ENCODE assay signal across 21 cellular contexts in genomic region chr2:241645056-241645914, GRCh38.
"Had no signal": no experiment of that assay in that cellular context is flagged by ENCODE, and none has a peak within 500 bp of the region (broad histone marks: within the 10 kb centered on the region; RNA-seq: fewer than 3 reads in every experiment).

No MANE protein-coding gene starts in this region.

- H3K4me3 ChIP-seq: heart right ventricle, left lung, lung, pancreas, tibial artery, uterus had no signal

- H3K4me3 Mint-ChIP-seq: activated CD4-positive, alpha-beta memory T cell treated with anti-CD3 and anti-CD28 coated beads, Interleukin-2, amount 10 ng/mL, durations not matched to agents 7 days and 5 days; activated CD4-positive, alpha-beta T cell treated with anti-CD3 and anti-CD28 coated beads, Interleukin-2, amount 10 ng/mL, durations not matched to agents 24 days and 14 days; activated naive CD4-positive, alpha-beta T cell treated with anti-CD3 and anti-CD28 coated beads, Interleukin-2, amount 10 ng/mL, durations not matched to agents 7 days and 5 days; mesothelial cell of epicardium; natural killer cell treated with Interleukin-12 subunit alpha and Interleukin-12 subunit beta and Interleukin-15 and Interleukin-18, amount 100 ng/mL, for 72 hours; stimulated activated naive CD8-positive, alpha-beta T cell treated with anti-CD3 and anti-CD28 coated beads, Interleukin-15, amount 100 ng/mL, for 72 hours had no signal

- H3K4me1 Mint-ChIP-seq: mesothelial cell of epicardium had no signal

- DNase-seq: activated CD4-positive, alpha-beta memory T cell treated with anti-CD3 and anti-CD28 coated beads, Interleukin-2, amount 10 ng/mL, durations not matched to agents 7 days and 5 days; activated CD4-positive, alpha-beta T cell treated with anti-CD3 and anti-CD28 coated beads, Interleukin-2, amount 10 ng/mL, durations not matched to agents 24 days and 14 days; activated effector memory CD4-positive, alpha-beta T cell treated with anti-CD3 and anti-CD28 coated beads, Interleukin-2, amount 50 U/mL, for 16 hours; activated naive CD4-positive, alpha-beta T cell treated with anti-CD3 and anti-CD28 coated beads, Interleukin-2, amount 10 ng/mL, durations not matched to agents 7 days and 5 days; amygdala; erythroblast; foreskin fibroblast; heart right ventricle; stimulated activated CD4-positive, alpha-beta T cell treated with anti-CD3 and anti-CD28 coated beads, Interleukin-4, amount 100 ng/mL, for 4 hours; stimulated activated naive CD8-positive, alpha-beta T cell treated with anti-CD3 and anti-CD28 coated beads, Interleukin-15, amount 100 ng/mL, for 72 hours; T-helper 1 cell; T-helper 9 cell; tibial artery; uterus had no signal

- H3K27ac ChIP-seq: heart right ventricle, left lung, pancreas, tibial artery, uterus had no signal

- H3K9me3 Mint-ChIP-seq: activated CD4-positive, alpha-beta memory T cell treated with anti-CD3 and anti-CD28 coated beads, Interleukin-2, amount 10 ng/mL, durations not matched to agents 7 days and 5 days; activated CD4-positive, alpha-beta T cell treated with anti-CD3 and anti-CD28 coated beads, Interleukin-2, amount 10 ng/mL, durations not matched to agents 24 days and 14 days; activated naive CD4-positive, alpha-beta T cell treated with anti-CD3 and anti-CD28 coated beads, Interleukin-2, amount 10 ng/mL, durations not matched to agents 7 days and 5 days; mesothelial cell of epicardium; natural killer cell treated with Interleukin-12 subunit alpha and Interleukin-12 subunit beta and Interleukin-15 and Interleukin-18, amount 100 ng/mL, for 72 hours; stimulated activated naive CD8-positive, alpha-beta T cell treated with anti-CD3 and anti-CD28 coated beads, Interleukin-15, amount 100 ng/mL, for 72 hours had no signal

- H3K27ac Mint-ChIP-seq: activated CD4-positive, alpha-beta memory T cell treated with anti-CD3 and anti-CD28 coated beads, Interleukin-2, amount 10 ng/mL, durations not matched to agents 7 days and 5 days; activated CD4-positive, alpha-beta T cell treated with anti-CD3 and anti-CD28 coated beads, Interleukin-2, amount 10 ng/mL, durations not matched to agents 24 days and 14 days; activated naive CD4-positive, alpha-beta T cell treated with anti-CD3 and anti-CD28 coated beads, Interleukin-2, amount 10 ng/mL, durations not matched to agents 7 days and 5 days; mesothelial cell of epicardium; natural killer cell treated with Interleukin-12 subunit alpha and Interleukin-12 subunit beta and Interleukin-15 and Interleukin-18, amount 100 ng/mL, for 72 hours had no signal

- H3K9me3 ChIP-seq: heart right ventricle, left lung, pancreas, tibial artery, uterus had no signal

- H3K4me1 ChIP-seq: pancreas, uterus had no signal

- H3K36me3 Mint-ChIP-seq: natural killer cell treated with Interleukin-12 subunit alpha and Interleukin-12 subunit beta and Interleukin-15 and Interleukin-18, amount 100 ng/mL, for 72 hours had no signal

- ATAC-seq: left lung; natural killer cell treated with Interleukin-12 subunit alpha and Interleukin-12 subunit beta and Interleukin-15 and Interleukin-18, amount 100 ng/mL, for 72 hours; pancreas; right cardiac atrium; stimulated activated naive CD8-positive, alpha-beta T cell treated with anti-CD3 and anti-CD28 coated beads, Interleukin-15, amount 100 ng/mL, for 72 hours had no signal

- H3K27me3 Mint-ChIP-seq: activated CD4-positive, alpha-beta memory T cell treated with anti-CD3 and anti-CD28 coated beads, Interleukin-2, amount 10 ng/mL, durations not matched to agents 7 days and 5 days; activated CD4-positive, alpha-beta T cell treated with anti-CD3 and anti-CD28 coated beads, Interleukin-2, amount 10 ng/mL, durations not matched to agents 24 days and 14 days; activated naive CD4-positive, alpha-beta T cell treated with anti-CD3 and anti-CD28 coated beads, Interleukin-2, amount 10 ng/mL, durations not matched to agents 7 days and 5 days; natural killer cell treated with Interleukin-12 subunit alpha and Interleukin-12 subunit beta and Interleukin-15 and Interleukin-18, amount 100 ng/mL, for 72 hours; stimulated activated naive CD8-positive, alpha-beta T cell treated with anti-CD3 and anti-CD28 coated beads, Interleukin-15, amount 100 ng/mL, for 72 hours had no signal

- FAIRE-seq: endometrium, pancreas had no signal
